ENCODE assay signal across 1 cellular context in the genomic region with DNA sequence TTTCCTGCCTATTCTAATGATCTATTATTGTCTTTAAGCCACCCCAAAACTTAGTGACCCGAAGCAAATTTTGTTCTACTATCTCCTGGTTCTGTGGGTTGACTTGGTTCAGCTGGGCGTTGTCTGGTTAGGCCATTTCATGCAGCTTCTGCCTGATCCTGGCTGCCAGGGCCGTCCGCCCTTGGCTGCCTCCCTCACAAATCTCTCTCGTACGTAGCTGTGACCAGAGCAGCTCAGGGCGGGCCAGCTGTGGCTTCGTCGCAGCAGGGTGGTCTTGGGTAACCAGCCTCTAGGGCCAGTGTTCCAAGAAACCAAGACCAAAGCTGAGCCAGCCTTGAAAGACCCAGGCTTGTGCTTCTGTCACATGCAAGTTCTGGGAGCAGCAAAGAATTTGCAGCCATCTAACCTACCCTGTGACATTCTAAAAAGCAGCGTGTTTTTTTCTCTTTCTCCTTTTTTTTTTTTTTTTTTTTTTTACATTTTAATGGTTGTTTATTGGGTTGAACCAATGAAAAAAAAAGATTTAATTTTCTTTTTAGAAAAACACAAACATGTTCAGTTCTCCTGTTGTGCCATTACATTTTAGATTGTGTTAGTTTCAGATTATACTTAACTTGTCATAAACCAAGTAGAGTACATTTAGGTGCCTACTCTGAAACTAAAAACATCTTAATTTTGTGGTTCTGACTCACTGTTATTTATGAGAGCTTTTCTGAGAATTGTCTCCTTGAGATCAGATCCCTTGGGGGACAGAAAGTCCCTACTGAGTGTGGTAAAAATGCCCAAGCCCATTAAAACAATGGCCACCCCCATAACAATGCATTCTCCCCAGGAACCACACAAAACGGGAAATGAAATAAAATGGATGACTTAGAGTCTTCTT.
TF ChIP-seq lines count a peak whose summit lies in the region.

No MANE protein-coding gene starts in this region.

TF ChIP-seq in GM12878, 131 proteins besides CTCF, POLR2A, EP300 and RAD21 (continued from another document):
- TF ChIP-seq, protein P1, sequence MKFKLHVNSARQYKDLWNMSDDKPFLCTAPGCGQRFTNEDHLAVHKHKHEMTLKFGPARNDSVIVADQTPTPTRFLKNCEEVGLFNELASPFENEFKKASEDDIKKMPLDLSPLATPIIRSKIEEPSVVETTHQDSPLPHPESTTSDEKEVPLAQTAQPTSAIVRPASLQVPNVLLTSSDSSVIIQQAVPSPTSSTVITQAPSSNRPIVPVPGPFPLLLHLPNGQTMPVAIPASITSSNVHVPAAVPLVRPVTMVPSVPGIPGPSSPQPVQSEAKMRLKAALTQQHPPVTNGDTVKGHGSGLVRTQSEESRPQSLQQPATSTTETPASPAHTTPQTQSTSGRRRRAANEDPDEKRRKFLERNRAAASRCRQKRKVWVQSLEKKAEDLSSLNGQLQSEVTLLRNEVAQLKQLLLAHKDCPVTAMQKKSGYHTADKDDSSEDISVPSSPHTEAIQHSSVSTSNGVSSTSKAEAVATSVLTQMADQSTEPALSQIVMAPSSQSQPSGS (IDR thresholded peaks at IDR 0.05; ENCODE audit: low read length) = peak; percentile 95
- TF ChIP-seq BACH1 (IDR thresholded peaks at IDR 0.05; ENCODE audit: borderline replicate concordance) = peak; percentile 62
- peak; percentile 71 for TF ChIP-seq JUNB (IDR thresholded peaks at IDR 0.05)
- TF ChIP-seq ZNF207 (IDR thresholded peaks at IDR 0.05; ENCODE audit: borderline replicate concordance) = no peak
- no peak for TF ChIP-seq MEF2A (IDR thresholded peaks at IDR 0.05; ENCODE audit: insufficient read depth, low read depth, low read length)
- TF ChIP-seq BMI1 (IDR thresholded peaks at IDR 0.05; ENCODE audit: borderline replicate concordance) = peak; percentile 74
- no peak for TF ChIP-seq ZNF274 (IDR thresholded peaks at IDR 0.05; ENCODE audit: insufficient read depth, insufficient read length)
- no peak for TF ChIP-seq NFXL1 (IDR thresholded peaks at IDR 0.05; ENCODE audit: borderline replicate concordance)
- TF ChIP-seq, protein P2, sequence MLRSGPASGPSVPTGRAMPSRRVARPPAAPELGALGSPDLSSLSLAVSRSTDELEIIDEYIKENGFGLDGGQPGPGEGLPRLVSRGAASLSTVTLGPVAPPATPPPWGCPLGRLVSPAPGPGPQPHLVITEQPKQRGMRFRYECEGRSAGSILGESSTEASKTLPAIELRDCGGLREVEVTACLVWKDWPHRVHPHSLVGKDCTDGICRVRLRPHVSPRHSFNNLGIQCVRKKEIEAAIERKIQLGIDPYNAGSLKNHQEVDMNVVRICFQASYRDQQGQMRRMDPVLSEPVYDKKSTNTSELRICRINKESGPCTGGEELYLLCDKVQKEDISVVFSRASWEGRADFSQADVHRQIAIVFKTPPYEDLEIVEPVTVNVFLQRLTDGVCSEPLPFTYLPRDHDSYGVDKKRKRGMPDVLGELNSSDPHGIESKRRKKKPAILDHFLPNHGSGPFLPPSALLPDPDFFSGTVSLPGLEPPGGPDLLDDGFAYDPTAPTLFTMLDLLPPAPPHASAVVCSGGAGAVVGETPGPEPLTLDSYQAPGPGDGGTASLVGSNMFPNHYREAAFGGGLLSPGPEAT (IDR thresholded peaks at IDR 0.05; ENCODE audit: low read depth) = peak; percentile 99
- no peak for TF ChIP-seq TCF7 (IDR thresholded peaks at IDR 0.05; ENCODE audit: borderline replicate concordance)
- TF ChIP-seq ZNF622 (IDR thresholded peaks at IDR 0.05) = no peak
- peak; percentile 98 for TF ChIP-seq IKZF1 (conservative IDR thresholded peaks at IDR 0.05)
- no peak for TF ChIP-seq SUPT20H (IDR thresholded peaks at IDR 0.05; ENCODE audit: borderline replicate concordance, control insufficient read depth, low read depth, low read length)
- TF ChIP-seq KLF5 (IDR thresholded peaks at IDR 0.05; ENCODE audit: partially characterized antibody) = no peak
- TF ChIP-seq TBL1XR1 (IDR thresholded peaks at IDR 0.05; ENCODE audit: low read depth, low read length) = peak; percentile 61; the same call in 1 of the 2 replicates
- no peak for TF ChIP-seq TAF1 (IDR thresholded peaks at IDR 0.05; ENCODE audit: borderline replicate concordance, low read depth, low read length)
- TF ChIP-seq NR2C2 (IDR thresholded peaks at IDR 0.05; ENCODE audit: borderline replicate concordance, control insufficient read depth, insufficient read length, low read depth) = no peak
- no peak for TF ChIP-seq KDM1A (IDR thresholded peaks at IDR 0.05; ENCODE audit: borderline replicate concordance)
- TF ChIP-seq, protein P3, sequence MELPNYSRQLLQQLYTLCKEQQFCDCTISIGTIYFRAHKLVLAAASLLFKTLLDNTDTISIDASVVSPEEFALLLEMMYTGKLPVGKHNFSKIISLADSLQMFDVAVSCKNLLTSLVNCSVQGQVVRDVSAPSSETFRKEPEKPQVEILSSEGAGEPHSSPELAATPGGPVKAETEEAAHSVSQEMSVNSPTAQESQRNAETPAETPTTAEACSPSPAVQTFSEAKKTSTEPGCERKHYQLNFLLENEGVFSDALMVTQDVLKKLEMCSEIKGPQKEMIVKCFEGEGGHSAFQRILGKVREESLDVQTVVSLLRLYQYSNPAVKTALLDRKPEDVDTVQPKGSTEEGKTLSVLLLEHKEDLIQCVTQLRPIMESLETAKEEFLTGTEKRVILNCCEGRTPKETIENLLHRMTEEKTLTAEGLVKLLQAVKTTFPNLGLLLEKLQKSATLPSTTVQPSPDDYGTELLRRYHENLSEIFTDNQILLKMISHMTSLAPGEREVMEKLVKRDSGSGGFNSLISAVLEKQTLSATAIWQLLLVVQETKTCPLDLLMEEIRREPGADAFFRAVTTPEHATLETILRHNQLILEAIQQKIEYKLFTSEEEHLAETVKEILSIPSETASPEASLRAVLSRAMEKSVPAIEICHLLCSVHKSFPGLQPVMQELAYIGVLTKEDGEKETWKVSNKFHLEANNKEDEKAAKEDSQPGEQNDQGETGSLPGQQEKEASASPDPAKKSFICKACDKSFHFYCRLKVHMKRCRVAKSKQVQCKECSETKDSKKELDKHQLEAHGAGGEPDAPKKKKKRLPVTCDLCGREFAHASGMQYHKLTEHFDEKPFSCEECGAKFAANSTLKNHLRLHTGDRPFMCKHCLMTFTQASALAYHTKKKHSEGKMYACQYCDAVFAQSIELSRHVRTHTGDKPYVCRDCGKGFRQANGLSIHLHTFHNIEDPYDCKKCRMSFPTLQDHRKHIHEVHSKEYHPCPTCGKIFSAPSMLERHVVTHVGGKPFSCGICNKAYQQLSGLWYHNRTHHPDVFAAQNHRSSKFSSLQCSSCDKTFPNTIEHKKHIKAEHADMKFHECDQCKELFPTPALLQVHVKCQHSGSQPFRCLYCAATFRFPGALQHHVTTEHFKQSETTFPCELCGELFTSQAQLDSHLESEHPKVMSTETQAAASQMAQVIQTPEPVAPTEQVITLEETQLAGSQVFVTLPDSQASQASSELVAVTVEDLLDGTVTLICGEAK (IDR thresholded peaks at IDR 0.05; ENCODE audit: borderline replicate concordance) = 0 out of 2 replicates have a peak, but pooled peaks have one; percentile 13
- peak in 1 of 2 experiments; percentile 39; a peak in 1 of 4 replicates for TF ChIP-seq ETV6 (conservative IDR thresholded peaks at IDR 0.05 in 1 of 2, IDR thresholded peaks at IDR 0.05 in 1 of 2; ENCODE audit: borderline replicate concordance in 1 of 2, low read depth in 1 of 2)
- peak; percentile 93 for TF ChIP-seq ATF7 (IDR thresholded peaks at IDR 0.05; ENCODE audit: low read depth)
- TF ChIP-seq TCF12 (IDR thresholded peaks at IDR 0.05; ENCODE audit: low read depth, low read length) = peak; percentile 80; the same call in 1 of the 2 replicates
- TF ChIP-seq, protein P4, sequence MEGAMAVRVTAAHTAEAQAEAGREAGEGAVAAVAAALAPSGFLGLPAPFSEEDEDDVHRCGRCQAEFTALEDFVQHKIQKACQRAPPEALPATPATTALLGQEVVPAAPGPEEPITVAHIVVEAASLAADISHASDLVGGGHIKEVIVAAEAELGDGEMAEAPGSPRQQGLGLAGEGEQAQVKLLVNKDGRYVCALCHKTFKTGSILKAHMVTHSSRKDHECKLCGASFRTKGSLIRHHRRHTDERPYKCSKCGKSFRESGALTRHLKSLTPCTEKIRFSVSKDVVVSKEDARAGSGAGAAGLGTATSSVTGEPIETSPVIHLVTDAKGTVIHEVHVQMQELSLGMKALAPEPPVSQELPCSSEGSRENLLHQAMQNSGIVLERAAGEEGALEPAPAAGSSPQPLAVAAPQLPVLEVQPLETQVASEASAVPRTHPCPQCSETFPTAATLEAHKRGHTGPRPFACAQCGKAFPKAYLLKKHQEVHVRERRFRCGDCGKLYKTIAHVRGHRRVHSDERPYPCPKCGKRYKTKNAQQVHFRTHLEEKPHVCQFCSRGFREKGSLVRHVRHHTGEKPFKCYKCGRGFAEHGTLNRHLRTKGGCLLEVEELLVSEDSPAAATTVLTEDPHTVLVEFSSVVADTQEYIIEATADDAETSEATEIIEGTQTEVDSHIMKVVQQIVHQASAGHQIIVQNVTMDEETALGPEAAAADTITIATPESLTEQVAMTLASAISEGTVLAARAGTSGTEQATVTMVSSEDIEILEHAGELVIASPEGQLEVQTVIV (IDR thresholded peaks at IDR 0.05; ENCODE audit: borderline replicate concordance, partially characterized antibody) = no peak
- no peak for TF ChIP-seq ASH2L (IDR thresholded peaks at IDR 0.05; ENCODE audit: borderline replicate concordance, low read depth)
- peak; percentile 67; the same call in 1 of the 2 replicates for TF ChIP-seq HDGF (IDR thresholded peaks at IDR 0.05)
- TF ChIP-seq RB1 (IDR thresholded peaks at IDR 0.05; ENCODE audit: borderline replicate concordance) = peak; percentile 93; the same call in 1 of the 2 replicates
